8 cellular contexts compared by ENCODE assay signal in genomic region chr20:19975436-19975799, GRCh38. TPM values are rescaled to one million over a fixed set of nuclear protein-coding genes. Genes with fewer than 3 reads are reported as not detected.
A peak's percentile ranks its signal among the peaks of the same experiment; 100 is the strongest.
DNase-seq lines count a peak whose midpoint lies in the region; ATAC-seq and TF ChIP-seq lines count a peak whose summit lies in the region.

No MANE protein-coding gene starts in this region.

- peak overlapping the region; percentile 60 to 97 (median 84) for H3K4me3 ChIP-seq in BLaER1 treated with 17β-estradiol and CSF1 and Interleukin-3, amounts not matched to agents 10 nM and 100 nM
- H3K4me3 ChIP-seq in RWPE2 (ENCODE audit: severe bottlenecking) = peak overlapping the region; percentile 50
- H3K4me3 ChIP-seq in foreskin fibroblast (ENCODE audit: low read depth in 1 of 2, low read length in 2 of 2) = peak overlapping the region; percentile 68 to 75
- H3K4me3 ChIP-seq in prostate gland = peak overlapping the region; percentile 37 to 56

- intact Hi-C loops in prostate gland (cut with DNase I) = loop anchor here (5.0 kb wide), 1 partner anchor 83 kb away; no protein-coding TSS in a partner anchor

- DNase-seq in RWPE2 (ENCODE audit: low spot score) = no peak
- DNase-seq in foreskin fibroblast = peak in 1 of 2 donors; percentile 26
- peak; percentile 48 for DNase-seq in prostate gland (ENCODE audit: low spot score)
- DNase-seq in NCI-H2171 treated with DMSO at 0.1 percent for 48 hours (lab: John Stamatoyannopoulos, UW) = no peak
- DNase-seq in dermis blood vessel endothelial cell = no peak

- H3K4me2 ChIP-seq in BLaER1 treated with 17β-estradiol and CSF1 and Interleukin-3, amounts not matched to agents 10 nM and 100 nM = peak overlapping the region; percentile 71 to 97 (median 94)

- peak overlapping the region; percentile 87 to 98 (median 93) for H3K9ac ChIP-seq in BLaER1 treated with 17β-estradiol and CSF1 and Interleukin-3, amounts not matched to agents 10 nM and 100 nM

- H3K27me3 ChIP-seq in BLaER1 treated with 17β-estradiol and CSF1 and Interleukin-3, amounts not matched to agents 10 nM and 100 nM = no peaks in the 10 kb centered on the region
- no peaks in the 10 kb centered on the region for H3K27me3 ChIP-seq in RWPE2 (ENCODE audit: insufficient read depth, poor library complexity, severe bottlenecking)
- H3K27me3 ChIP-seq in prostate gland (replicated peaks; ENCODE audit: insufficient read depth) = no peaks in the 10 kb centered on the region

- peaks cover under 1 to 47% (median 36%) of the 10 kb centered on the region in 11 experiments; a peak in 20 of 22 replicates for H4K20me1 ChIP-seq in BLaER1 treated with 17β-estradiol and CSF1 and Interleukin-3, amounts not matched to agents 10 nM and 100 nM

- peaks cover 0 to 15% (median 10%) of the 10 kb centered on the region in 11 experiments; a peak in 14 of 22 replicates for H3K9me3 ChIP-seq in BLaER1 treated with 17β-estradiol and CSF1 and Interleukin-3, amounts not matched to agents 10 nM and 100 nM (replicated peaks in 1 of 11)
- H3K9me3 ChIP-seq in RWPE2 (ENCODE audit: severe bottlenecking) (no peaks in the 10 kb centered on the region), prostate gland (no peaks in the 10 kb centered on the region)

- H3K4me1 ChIP-seq in BLaER1 treated with 17β-estradiol and CSF1 and Interleukin-3, amounts not matched to agents 10 nM and 100 nM = peaks cover 45 to 75% (median 67%) of the 10 kb centered on the region in 10 experiments
- H3K4me1 ChIP-seq in RWPE2 (ENCODE audit: insufficient read depth, poor library complexity, severe bottlenecking) (peaks cover 45% of the 10 kb centered on the region), prostate gland (replicated peaks) (no peaks in the 10 kb centered on the region)

- WGBS in prostate gland = 12% methylated on average over 18 of the region's 18 CpGs

- H3K36me3 ChIP-seq in BLaER1 treated with 17β-estradiol and CSF1 and Interleukin-3, amounts not matched to agents 10 nM and 100 nM = peaks cover 4 to 85% (median 60%) of the 10 kb centered on the region in 11 experiments; a peak in 20 of 22 replicates
- H3K36me3 ChIP-seq in RWPE2 (ENCODE audit: low read depth) = peaks cover 46% of the 10 kb centered on the region
- no peaks in the 10 kb centered on the region for H3K36me3 ChIP-seq in prostate gland

- TF ChIP-seq CTCF in RWPE2 (IDR thresholded peaks at IDR 0.05; ENCODE audit: poor library complexity, severe bottlenecking) (no peak), foreskin fibroblast (IDR thresholded peaks at IDR 0.05; ENCODE audit: low read depth, low read length) (no peak), prostate gland (IDR thresholded peaks at IDR 0.05) (no peak)

- peak; percentile 16 for ATAC-seq in RWPE2 (ENCODE audit: low read depth)
- ATAC-seq in HG03045 (IDR thresholded peaks at IDR 0.05; ENCODE audit: unreplicated experiment) = no peak
- ATAC-seq in HG03439 (IDR thresholded peaks at IDR 0.05; ENCODE audit: unreplicated experiment) = no peak

- peak overlapping the region; percentile 83 to 99 (median 95) for H3K27ac ChIP-seq in BLaER1 treated with 17β-estradiol and CSF1 and Interleukin-3, amounts not matched to agents 10 nM and 100 nM
- H3K27ac ChIP-seq in RWPE2 (ENCODE audit: poor library complexity, severe bottlenecking) (peak overlapping the region; percentile 97), prostate gland (peak overlapping the region; percentile 85 to 89)

- TF ChIP-seq POLR2A in prostate gland (IDR thresholded peaks at IDR 0.05) = no peak

RNA-seq across cellular contexts. Expression of gene NAA20, which starts 41.7 kb away (rescaled TPM):
- total RNA-seq in prostate gland = 10 to 100 TPM; 33.9 to 48.5 TPM
- total RNA-seq in dermis blood vessel endothelial cell = 34.3 and 35.4 TPM in 2 replicates
